ENCODE assay signal across 1 cellular context in the genomic region with DNA sequence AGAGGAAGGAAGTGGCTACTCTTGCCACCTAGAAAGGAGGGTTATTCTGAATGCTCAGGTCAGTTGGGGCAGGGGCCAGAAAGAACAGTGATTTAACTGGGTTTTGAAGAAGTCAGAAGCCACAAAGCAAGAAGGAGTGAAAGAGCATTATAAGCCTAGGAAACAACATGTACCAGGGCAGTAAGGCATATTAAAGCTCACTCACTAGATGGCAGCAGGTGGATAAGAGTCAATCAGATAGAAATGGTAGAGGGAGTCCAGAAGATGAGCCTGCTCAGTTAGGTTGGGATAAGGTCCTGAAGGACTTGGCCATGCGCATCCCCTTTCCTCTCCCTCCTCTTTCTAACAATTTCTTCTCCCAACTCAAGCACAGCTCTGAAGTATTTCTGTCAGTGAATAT.
TF ChIP-seq lines count a peak whose summit lies in the region.

No MANE protein-coding gene starts in this region.

TF ChIP-seq in HCT116, 20 proteins besides CTCF, POLR2A, EP300 and RAD21 (continued from another document):
- TF ChIP-seq, protein P1, sequence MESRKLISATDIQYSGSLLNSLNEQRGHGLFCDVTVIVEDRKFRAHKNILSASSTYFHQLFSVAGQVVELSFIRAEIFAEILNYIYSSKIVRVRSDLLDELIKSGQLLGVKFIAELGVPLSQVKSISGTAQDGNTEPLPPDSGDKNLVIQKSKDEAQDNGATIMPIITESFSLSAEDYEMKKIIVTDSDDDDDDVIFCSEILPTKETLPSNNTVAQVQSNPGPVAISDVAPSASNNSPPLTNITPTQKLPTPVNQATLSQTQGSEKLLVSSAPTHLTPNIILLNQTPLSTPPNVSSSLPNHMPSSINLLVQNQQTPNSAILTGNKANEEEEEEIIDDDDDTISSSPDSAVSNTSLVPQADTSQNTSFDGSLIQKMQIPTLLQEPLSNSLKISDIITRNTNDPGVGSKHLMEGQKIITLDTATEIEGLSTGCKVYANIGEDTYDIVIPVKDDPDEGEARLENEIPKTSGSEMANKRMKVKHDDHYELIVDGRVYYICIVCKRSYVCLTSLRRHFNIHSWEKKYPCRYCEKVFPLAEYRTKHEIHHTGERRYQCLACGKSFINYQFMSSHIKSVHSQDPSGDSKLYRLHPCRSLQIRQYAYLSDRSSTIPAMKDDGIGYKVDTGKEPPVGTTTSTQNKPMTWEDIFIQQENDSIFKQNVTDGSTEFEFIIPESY (IDR thresholded peaks at IDR 0.05; ENCODE audit: extremely low read depth, insufficient replicate concordance, low read length) = no peak
- TF ChIP-seq YY1 (IDR thresholded peaks at IDR 0.05; ENCODE audit: extremely low read depth, insufficient replicate concordance, low read depth, low read length) = no peak
- no peak for TF ChIP-seq SP1 (IDR thresholded peaks at IDR 0.05; ENCODE audit: low read depth)
- no peak for TF ChIP-seq FOSL1 (IDR thresholded peaks at IDR 0.05; ENCODE audit: low read depth)
- TF ChIP-seq, protein P2, sequence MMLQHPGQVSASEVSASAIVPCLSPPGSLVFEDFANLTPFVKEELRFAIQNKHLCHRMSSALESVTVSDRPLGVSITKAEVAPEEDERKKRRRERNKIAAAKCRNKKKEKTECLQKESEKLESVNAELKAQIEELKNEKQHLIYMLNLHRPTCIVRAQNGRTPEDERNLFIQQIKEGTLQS (IDR thresholded peaks at IDR 0.05) = no peak
- TF ChIP-seq, protein P3, sequence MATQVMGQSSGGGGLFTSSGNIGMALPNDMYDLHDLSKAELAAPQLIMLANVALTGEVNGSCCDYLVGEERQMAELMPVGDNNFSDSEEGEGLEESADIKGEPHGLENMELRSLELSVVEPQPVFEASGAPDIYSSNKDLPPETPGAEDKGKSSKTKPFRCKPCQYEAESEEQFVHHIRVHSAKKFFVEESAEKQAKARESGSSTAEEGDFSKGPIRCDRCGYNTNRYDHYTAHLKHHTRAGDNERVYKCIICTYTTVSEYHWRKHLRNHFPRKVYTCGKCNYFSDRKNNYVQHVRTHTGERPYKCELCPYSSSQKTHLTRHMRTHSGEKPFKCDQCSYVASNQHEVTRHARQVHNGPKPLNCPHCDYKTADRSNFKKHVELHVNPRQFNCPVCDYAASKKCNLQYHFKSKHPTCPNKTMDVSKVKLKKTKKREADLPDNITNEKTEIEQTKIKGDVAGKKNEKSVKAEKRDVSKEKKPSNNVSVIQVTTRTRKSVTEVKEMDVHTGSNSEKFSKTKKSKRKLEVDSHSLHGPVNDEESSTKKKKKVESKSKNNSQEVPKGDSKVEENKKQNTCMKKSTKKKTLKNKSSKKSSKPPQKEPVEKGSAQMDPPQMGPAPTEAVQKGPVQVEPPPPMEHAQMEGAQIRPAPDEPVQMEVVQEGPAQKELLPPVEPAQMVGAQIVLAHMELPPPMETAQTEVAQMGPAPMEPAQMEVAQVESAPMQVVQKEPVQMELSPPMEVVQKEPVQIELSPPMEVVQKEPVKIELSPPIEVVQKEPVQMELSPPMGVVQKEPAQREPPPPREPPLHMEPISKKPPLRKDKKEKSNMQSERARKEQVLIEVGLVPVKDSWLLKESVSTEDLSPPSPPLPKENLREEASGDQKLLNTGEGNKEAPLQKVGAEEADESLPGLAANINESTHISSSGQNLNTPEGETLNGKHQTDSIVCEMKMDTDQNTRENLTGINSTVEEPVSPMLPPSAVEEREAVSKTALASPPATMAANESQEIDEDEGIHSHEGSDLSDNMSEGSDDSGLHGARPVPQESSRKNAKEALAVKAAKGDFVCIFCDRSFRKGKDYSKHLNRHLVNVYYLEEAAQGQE (IDR thresholded peaks at IDR 0.05; ENCODE audit: low read depth) = no peak
- no peak for TF ChIP-seq ELF1 (IDR thresholded peaks at IDR 0.05; ENCODE audit: borderline replicate concordance, low read depth)
- TF ChIP-seq EZH2 (IDR thresholded peaks at IDR 0.05) = no peak
- TF ChIP-seq EGR1 (IDR thresholded peaks at IDR 0.05; ENCODE audit: low read depth) = no peak
- no peak for TF ChIP-seq ZFX (IDR thresholded peaks at IDR 0.05)
- no peak for TF ChIP-seq SRF (IDR thresholded peaks at IDR 0.05; ENCODE audit: low read depth)
